Comparison of ENCODE assay signal across 19 cellular contexts in the genomic region with DNA sequence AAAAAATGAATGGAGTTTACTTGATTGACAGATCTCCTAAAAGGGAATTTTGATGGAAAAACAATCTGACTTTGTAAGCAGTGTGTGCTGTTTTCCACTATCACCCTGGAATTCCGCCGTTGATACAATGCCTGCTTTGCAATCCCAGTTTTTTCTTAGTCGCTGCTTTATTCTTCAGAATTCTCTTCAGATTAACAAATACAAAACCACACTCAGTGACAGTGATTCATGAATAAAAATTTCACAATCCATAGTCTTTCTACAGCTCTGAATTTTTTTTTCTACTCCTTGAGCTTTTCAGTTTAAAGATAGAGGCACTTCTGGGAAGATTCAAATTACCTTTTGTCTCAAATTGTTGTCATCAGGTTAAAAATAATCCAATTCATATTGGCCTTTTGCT. TPM values are rescaled to one million over a fixed set of nuclear protein-coding genes. Genes with fewer than 3 reads are reported as not detected.
DNase-seq lines count a peak whose midpoint lies in the region; ATAC-seq and TF ChIP-seq lines count a peak whose summit lies in the region.
"Had no signal": no experiment of that assay in that cellular context is flagged by ENCODE, and none has a peak within 500 bp of the region (broad histone marks: within the 10 kb centered on the region; RNA-seq: fewer than 3 reads in every experiment).

No MANE protein-coding gene starts in this region.

- H4K20me1 ChIP-seq in GM23248 (ENCODE audit: insufficient read depth) (no peaks in the 10 kb centered on the region), osteoblast (ENCODE audit: insufficient read depth, low read length) (no peaks in the 10 kb centered on the region)

- peaks cover 21% of the 10 kb centered on the region for H3K4me1 ChIP-seq in GM23248 (ENCODE audit: insufficient read depth)
- H3K4me1 ChIP-seq in osteoblast (ENCODE audit: insufficient read depth, low read length): peaks cover 16% of the 10 kb centered on the region

- H3K9me2 ChIP-seq in GM23248 (ENCODE audit: insufficient read depth): no peaks in the 10 kb centered on the region

- no peak for TF ChIP-seq CTCF in fibroblast of mammary gland (conservative IDR thresholded peaks at IDR 0.05; ENCODE audit: control insufficient read depth, insufficient read depth, low read depth, low read length)
- TF ChIP-seq CTCF in osteoblast (IDR thresholded peaks at IDR 0.05; ENCODE audit: extremely low read depth, low read depth, low read length): no peak

- no peaks in the 10 kb centered on the region for H3K36me3 ChIP-seq in GM23248 (ENCODE audit: low read depth)
- no peaks in the 10 kb centered on the region for H3K36me3 ChIP-seq in osteoblast (ENCODE audit: insufficient read depth, low read length)
- H3K36me3 ChIP-seq: tibial nerve had no signal

- H3K4me2 ChIP-seq in GM23248 (ENCODE audit: unreplicated experiment) (peak overlapping the region; percentile 69), osteoblast (ENCODE audit: insufficient read depth, low read length) (peak overlapping the region; percentile 50)
- H3K4me2 ChIP-seq: KMS-11 had no signal

- ATAC-seq in activated CD4-positive, CD25-positive, alpha-beta regulatory T cell treated with anti-CD3 and anti-CD28 coated beads, Interleukin-2, amount 50 U/mL, for 24 hours: no peak
- no peak for ATAC-seq in Right ventricle myocardium inferior
- ATAC-seq: effector memory CD8-positive, alpha-beta T cell; stimulated activated effector memory CD8-positive, alpha-beta T cell treated with anti-CD3 and anti-CD28 coated beads, Interleukin-12 subunit alpha, Interleukin-12 subunit beta, amount 100 ng/mL, for 72 hours had no signal

- H3F3A ChIP-seq in GM23248 (ENCODE audit: insufficient read depth): peaks cover 9% of the 10 kb centered on the region; the same call in 1 of the 2 replicates

- 2 to 6% methylated on average over 3 of the region's 3 CpGs for WGBS in GM23248 (ENCODE audit: low coverage in 1 of 2, low lambda C conversion rate in 2 of 2, missing lambda C conversion rate in 2 of 2), 2 experiments

- H3K27ac ChIP-seq in GM23248 (no peak overlapping the region), osteoblast (ENCODE audit: low read depth, low read length) (no peak overlapping the region)
- H3K27ac ChIP-seq: HL-60, KMS-11 had no signal

- in situ Hi-C loops in GM23248 (cut with MboI): no loop called here
- in situ Hi-C loops in SK-MEL-5 (cut with HindIII; ENCODE audit: low pct_unique_long_range_greater_than_20kb, low sequenced_read_pairs): no loop called here

- H3K79me2 ChIP-seq in GM23248 (ENCODE audit: insufficient read depth) (no peaks in the 10 kb centered on the region), osteoblast (ENCODE audit: insufficient read depth, low read length) (no peaks in the 10 kb centered on the region)

- intact Hi-C loops in Right ventricle myocardium inferior (cut with DNase I): no loop called here

- DNase-seq in GM23248 (peak; percentile 80), SK-MEL-5 (ENCODE audit: low read depth, low spot score) (peak; percentile 10), fibroblast of mammary gland (ENCODE audit: low read depth) (peak; percentile 74), osteoblast (ENCODE audit: insufficient read length, low spot score, missing footprints) (peak; percentile 50), NCI-H526 (lab: John Stamatoyannopoulos, UW) (no peak), Right ventricle myocardium inferior (ENCODE audit: missing footprints) (no peak)
- DNase-seq: activated CD4-positive, alpha-beta T cell treated with anti-CD3 and anti-CD28 coated beads, Interleukin-2, amount 50 U/mL, for 4 hours; activated T-cell treated with anti-CD3 and anti-CD28 coated beads, Interleukin-2, amount 50 U/mL, for 48 hours; C1 segment of cervical spinal cord; effector memory CD8-positive, alpha-beta T cell; GOT3; NCI-H1105 treated with DMSO at 0.1 percent for 48 hours; NCI-H2171 treated with DMSO at 0.1 percent for 48 hours; stimulated activated CD4-positive, alpha-beta T cell treated with anti-CD3 and anti-CD28 coated beads, Interleukin-12 subunit alpha, Interleukin-12 subunit beta, amount 100 ng/mL, for 4 hours had no signal

- H3K27me3 ChIP-seq in GM23248 (replicated peaks; ENCODE audit: insufficient read depth) (no peaks in the 10 kb centered on the region), osteoblast (ENCODE audit: insufficient read depth, low read length) (no peaks in the 10 kb centered on the region)
- H3K27me3 ChIP-seq: tibial nerve had no signal

- H3K9me3 ChIP-seq in GM23248 (ENCODE audit: low read depth) (no peaks in the 10 kb centered on the region), osteoblast (ENCODE audit: low read depth, low read length) (no peaks in the 10 kb centered on the region)
- H3K9me3 ChIP-seq: tibial nerve had no signal

- peak overlapping the region; percentile 24; the same call in 1 of the 2 replicates for H3K9ac ChIP-seq in GM23248
- H3K9ac ChIP-seq: KMS-11 had no signal

- peak overlapping the region; percentile 34; the same call in 1 of the 2 replicates for H2AFZ ChIP-seq in GM23248
- H2AFZ ChIP-seq in osteoblast (ENCODE audit: low read length): no peak overlapping the region

- H3K4me3 ChIP-seq in GM23248 (peak overlapping the region; percentile 22; the same call in 1 of the 2 replicates), fibroblast of mammary gland (ENCODE audit: control insufficient read depth, low read depth, low read length) (no peak overlapping the region), osteoblast (ENCODE audit: insufficient read depth, low read length) (no peak overlapping the region)
- H3K4me3 ChIP-seq: tibial nerve had no signal

RNA-seq across cellular contexts. Expression of gene KITLG, which starts 44.6 kb away (rescaled TPM):
- total RNA-seq in GM23248 (2014; rRNA removed; shearing (Covaris generic)): 98.4 and 146 TPM in 2 replicates
- 33.8 and 34.8 TPM in 2 replicates for polyA plus RNA-seq in GM23248 (2016; fragmentation: Nextera tagmentation; extraction: Ambion mirVana)
- total RNA-seq in SK-MEL-5 (2014; rRNA removed; shearing (Covaris generic)): 10.3 and 12.5 TPM in 2 replicates
- 4.6 and 6.1 TPM in 2 replicates for polyA plus RNA-seq in SK-MEL-5 (2015; cell fraction: cytosol; rRNA removed)
- polyA plus RNA-seq in SK-MEL-5 (2015; cell fraction: nucleus; rRNA removed): 3.7 and 4.8 TPM in 2 replicates
- total RNA-seq in osteoblast: 46.7 and 62.5 TPM in 2 replicates
- 11.1 TPM for total RNA-seq in Right ventricle myocardium inferior

Comparison
In these comparisons a context has a peak if more than half of its experiments do, and no peak if none do; other contexts are left out.
1. DNase-seq: peak in GM23248 (single experiment), SK-MEL-5 (single experiment), fibroblast of mammary gland (single experiment) and osteoblast (single experiment); none in NCI-H526 (0 of 2) and Right ventricle myocardium inferior (single experiment).